ENCODE assay signal across 21 cellular contexts in the genomic region with DNA sequence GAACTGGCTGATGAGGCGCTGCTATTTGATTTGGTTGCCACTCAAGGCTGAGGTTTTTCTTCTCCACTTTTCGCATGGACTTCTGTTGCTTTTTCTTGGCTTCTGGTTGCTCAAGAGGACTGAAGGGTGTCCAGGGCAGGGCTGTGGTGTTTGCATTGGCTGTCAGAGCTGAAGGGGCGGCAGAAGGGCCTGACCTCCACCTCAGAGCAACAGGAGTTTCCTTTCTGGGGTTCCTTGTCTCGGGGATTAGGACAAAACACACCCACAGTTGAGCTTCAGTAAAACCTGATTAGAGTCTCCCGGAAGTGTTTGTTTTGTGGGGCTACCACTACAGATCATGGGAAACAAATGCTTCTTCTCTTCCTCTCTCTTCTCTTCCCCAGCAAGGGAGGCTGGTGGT.
"Had no signal": no experiment of that assay in that cellular context is flagged by ENCODE, and none has a peak within 500 bp of the region (broad histone marks: within the 10 kb centered on the region; RNA-seq: fewer than 3 reads in every experiment).

No MANE protein-coding gene starts in this region.

- H3K9me3 ChIP-seq: esophagus squamous epithelium, pancreas, prostate gland, uterus had no signal

- DNase-seq: activated CD4-positive, alpha-beta memory T cell treated with anti-CD3 and anti-CD28 coated beads, Interleukin-2, amount 10 ng/mL, durations not matched to agents 7 days and 5 days; activated CD4-positive, alpha-beta T cell treated with anti-CD3 and anti-CD28 coated beads, Interleukin-2, amount 10 ng/mL, durations not matched to agents 7 days and 5 days; activated CD4-positive, CD25-positive, alpha-beta regulatory T cell treated with anti-CD3 and anti-CD28 coated beads, Interleukin-2, amount 50 U/mL, for 72 hours; activated CD8-positive, alpha-beta memory T cell treated with anti-CD3 and anti-CD28 coated beads, Interleukin-2, amount 50 U/mL, for 48 hours; activated gamma-delta T cell treated with Interleukin-2 at 50 U/mL for 16 hours; activated naive CD4-positive, alpha-beta T cell treated with anti-CD3 and anti-CD28 coated beads, Interleukin-2, amount 50 U/mL, for 16 hours; activated T-cell treated with anti-CD3 and anti-CD28 coated beads, Interleukin-2, amount 50 U/mL, for 24 hours; amniotic stem cell; caudate nucleus; esophagus squamous epithelium; islet precursor cell; left ventricle myocardium superior; nephron progenitor cell; pancreas; stimulated activated CD4-positive, alpha-beta T cell treated with anti-CD3 and anti-CD28 coated beads, Interleukin-1b, Interleukin-23, amount 100 ng/mL, for 48 hours; stimulated activated naive B cell treated with anti-CD40 and anti-IgM and Interleukin-4, amounts not matched to agents 10 μg/mL and 1 μg/mL and 100 μg/mL, for 72 hours; uterus; WERI-Rb-1 had no signal

- H3K27ac ChIP-seq: esophagus squamous epithelium, pancreas, prostate gland, uterus, WERI-Rb-1 had no signal

- H3K27me3 ChIP-seq: pancreas, tibial nerve, uterus had no signal

- H3K4me2 ChIP-seq: smooth muscle cell had no signal

- ATAC-seq: left ventricle myocardium superior; pancreas; stimulated activated naive B cell treated with anti-CD40 and anti-IgM and Interleukin-4, amounts not matched to agents 10 μg/mL and 1 μg/mL and 100 μg/mL, for 72 hours had no signal

- H3K4me3 ChIP-seq: esophagus squamous epithelium, pancreas, prostate gland, smooth muscle cell, tibial nerve, uterus had no signal

- H3K4me1 ChIP-seq: esophagus squamous epithelium, pancreas, prostate gland, uterus had no signal

- H3K36me3 ChIP-seq: esophagus squamous epithelium, pancreas, prostate gland, tibial nerve, uterus, WERI-Rb-1 had no signal
